21 cellular contexts compared by ENCODE assay signal in genomic region chr6:139917943-139918342, GRCh38.
A peak's percentile ranks its signal among the peaks of the same experiment; 100 is the strongest.
DNase-seq lines count a peak whose midpoint lies in the region; ATAC-seq and TF ChIP-seq lines count a peak whose summit lies in the region.
"Had no signal": no experiment of that assay in that cellular context is flagged by ENCODE, and none has a peak within 500 bp of the region (broad histone marks: within the 10 kb centered on the region; RNA-seq: fewer than 3 reads in every experiment).

No MANE protein-coding gene starts in this region.

- H3K4me1 Mint-ChIP-seq in endodermal cell (peaks cover 27% of the 10 kb centered on the region), progenitor cell of endocrine pancreas (ENCODE audit: low read depth) (peaks cover 19% of the 10 kb centered on the region)
- no peaks in the 10 kb centered on the region for H3K4me1 Mint-ChIP-seq in activated CD8-positive, alpha-beta memory T cell treated with anti-CD3 and anti-CD28 coated beads, Interleukin-2, amount 10 ng/mL, durations not matched to agents 7 days and 5 days

- peaks cover 3% of the 10 kb centered on the region; the same call in 1 of the 2 replicates for H3K4me1 ChIP-seq in IMR-90 (ENCODE audit: control insufficient read depth, insufficient read depth, low read length)
- H3K4me1 ChIP-seq in endodermal cell (ENCODE audit: control insufficient read depth, insufficient read depth, low read length): no peaks in the 10 kb centered on the region
- peaks cover 16 to 25% of the 10 kb centered on the region in 2 donors for H3K4me1 ChIP-seq in neuronal stem cell (ENCODE audit: control insufficient read depth in 2 of 2, insufficient read depth in 1 of 2, low read depth in 1 of 2, low read length in 2 of 2)

- H3K9me3 ChIP-seq in IMR-90 (ENCODE audit: control insufficient read depth, insufficient read depth, low read length): no peaks in the 10 kb centered on the region
- peaks cover 11% of the 10 kb centered on the region for H3K9me3 ChIP-seq in endodermal cell (ENCODE audit: control insufficient read depth, low read length)
- peaks cover 0 to 7% of the 10 kb centered on the region in 2 donors for H3K9me3 ChIP-seq in neuronal stem cell (replicated peaks in 1 of 2; ENCODE audit: control insufficient read depth in 2 of 2, insufficient read depth in 1 of 2, low read depth in 1 of 2, low read length in 2 of 2)

- H2AFZ ChIP-seq in IMR-90 (replicated peaks; ENCODE audit: low read length, poor library complexity): peak overlapping the region; percentile 66
- peak overlapping the region; percentile 65 for H2AFZ ChIP-seq in neuronal stem cell (ENCODE audit: low read length)

- H3K27me3 ChIP-seq in IMR-90 (ENCODE audit: control insufficient read depth, insufficient read depth, low read length): no peaks in the 10 kb centered on the region
- H3K27me3 ChIP-seq in endodermal cell (ENCODE audit: control insufficient read depth, insufficient read depth, low read length, poor library complexity, severe bottlenecking): no peaks in the 10 kb centered on the region
- H3K27me3 ChIP-seq in neuronal stem cell (ENCODE audit: control insufficient read depth in 3 of 3, insufficient read depth in 3 of 3, low read depth in 1 of 3, low read length in 3 of 3): no peaks in the 10 kb centered on the region

- no peak overlapping the region for H3K9ac ChIP-seq in IMR-90 (ENCODE audit: low read depth, low read length)
- no peak overlapping the region for H3K9ac ChIP-seq in endodermal cell (ENCODE audit: extremely low read depth, low read length, poor library complexity, severe bottlenecking)
- H3K9ac ChIP-seq in neuronal stem cell (ENCODE audit: low read depth, low read length, poor library complexity): no peak overlapping the region

- H2BK120ac ChIP-seq in IMR-90 (ENCODE audit: low read depth, low read length) (peak overlapping the region; percentile 9), neuronal stem cell (ENCODE audit: low read depth, low read length) (no peak overlapping the region)

- DNase-seq in IMR-90: no peak
- DNase-seq in NCI-H345 treated with DMSO at 0.1 percent for 48 hours (lab: John Stamatoyannopoulos, UW; ENCODE audit: unreplicated experiment): peak; percentile 2
- DNase-seq in endodermal cell: no peak
- DNase-seq in neuronal stem cell (ENCODE audit: low spot score): no peak
- no peak for DNase-seq in activated T-cell treated with anti-CD3 and anti-CD28 coated beads for 4 hours
- DNase-seq in activated CD8-positive, alpha-beta memory T cell treated with anti-CD3 and anti-CD28 coated beads, Interleukin-2, amount 10 ng/mL, durations not matched to agents 7 days and 5 days: no peak
- DNase-seq in progenitor cell of endocrine pancreas (ENCODE audit: low spot score, unreplicated experiment): no peak
- DNase-seq: ACHN, AML-193, COR-L47, EL, MV-4-11, NCI-H1417 treated with DMSO at 0.1 percent for 48 hours, NCI-H2029 treated with DMSO at 0.1 percent for 48 hours, NCI-H226, OCI-M1, RPMI8226, SIG-M5 had no signal

- H4K8ac ChIP-seq in IMR-90 (ENCODE audit: low read depth in 2 of 2, low read length in 2 of 2) (peak overlapping the region in 1 of 2 experiments; percentile 56; a peak in 2 of 4 replicates), neuronal stem cell (ENCODE audit: low read depth, low read length) (no peak overlapping the region)

- TF ChIP-seq POLR2A in IMR-90 (IDR thresholded peaks at IDR 0.05; ENCODE audit: low read depth, low read length): no peak

- H3K4me2 ChIP-seq in IMR-90 (ENCODE audit: low read depth, low read length) (no peak overlapping the region; the same call in 1 of the 2 replicates), neuronal stem cell (ENCODE audit: insufficient read depth, low read length, poor library complexity, severe bottlenecking) (peak overlapping the region; percentile 19)

- POLR2A ChIA-PET in IMR-90 (lab: Charles Lee; ENCODE audit: unreplicated experiment): interaction anchor here (0.6 kb wide), 1 partner anchor 544 kb away, joined by 3 read pairs; no protein-coding TSS in a partner anchor

- no peak overlapping the region for H4K5ac ChIP-seq in IMR-90 (ENCODE audit: low read depth, low read length)

- H3K27me3 Mint-ChIP-seq in endodermal cell (ENCODE audit: insufficient read depth) (no peaks in the 10 kb centered on the region), progenitor cell of endocrine pancreas (no peaks in the 10 kb centered on the region)
- peaks cover 2% of the 10 kb centered on the region for H3K27me3 Mint-ChIP-seq in activated CD8-positive, alpha-beta memory T cell treated with anti-CD3 and anti-CD28 coated beads, Interleukin-2, amount 10 ng/mL, durations not matched to agents 7 days and 5 days

- H3K4me3 Mint-ChIP-seq in endodermal cell (no peak overlapping the region), progenitor cell of endocrine pancreas (ENCODE audit: low read depth) (no peak overlapping the region)
- H3K4me3 Mint-ChIP-seq in activated CD8-positive, alpha-beta memory T cell treated with anti-CD3 and anti-CD28 coated beads, Interleukin-2, amount 10 ng/mL, durations not matched to agents 7 days and 5 days: no peak overlapping the region
- H3K4me3 Mint-ChIP-seq: CD14-positive monocyte had no signal

- in situ Hi-C loops in IMR-90 (cut with MboI; ENCODE audit: low sequenced_read_pairs): no loop called here

- 0 out of 2 replicates have a peak overlapping the region, but pooled peaks have one; percentile 26 for H2BK20ac ChIP-seq in IMR-90 (ENCODE audit: low read depth, low read length)

- WGBS in IMR-90 (ENCODE audit: extremely low coverage in 2 of 2, insufficient read length in 1 of 2), 2 experiments: no CpG with 5 or more reads among the region's 4 CpGs
- WGBS in endodermal cell (ENCODE audit: insufficient coverage in 1 of 2, insufficient read length in 1 of 2), 2 experiments: 68 to 87% methylated on average over 4 of the region's 4 CpGs
- WGBS in neuronal stem cell (ENCODE audit: extremely low coverage in 2 of 2, insufficient read length in 2 of 2, insufficient replicate concordance in 1 of 2), 2 donors: no CpG with 5 or more reads among the region's 4 CpGs

- H3K18ac ChIP-seq in IMR-90 (ENCODE audit: low read depth, low read length): no peak overlapping the region
- H3K18ac ChIP-seq in neuronal stem cell (ENCODE audit: low read length): no peak overlapping the region

- dilution Hi-C loops in IMR-90 (cut with HindIII; ENCODE audit: low sequenced_read_pairs, unreplicated experiment): no loop called here

- H3K27ac Mint-ChIP-seq in endodermal cell: no peak overlapping the region
- H3K27ac Mint-ChIP-seq in activated CD8-positive, alpha-beta memory T cell treated with anti-CD3 and anti-CD28 coated beads, Interleukin-2, amount 10 ng/mL, durations not matched to agents 7 days and 5 days: no peak overlapping the region
- H3K27ac Mint-ChIP-seq in progenitor cell of endocrine pancreas: no peak overlapping the region

- ATAC-seq in IMR-90 (ENCODE audit: low read depth): no peak
- no peak for ATAC-seq in activated CD8-positive, alpha-beta memory T cell treated with anti-CD3 and anti-CD28 coated beads, Interleukin-2, amount 10 ng/mL, durations not matched to agents 7 days and 5 days
- ATAC-seq: HCT116 had no signal

- no TSS peak for BruUV-seq in IMR-90 (replicated peaks; lab: Mats Ljungman, UMichigan)

- H2BK15ac ChIP-seq in IMR-90 (ENCODE audit: low read depth, low read length) (0 out of 3 replicates have a peak overlapping the region, but pooled peaks have one; percentile 60), neuronal stem cell (ENCODE audit: low read length) (no peak overlapping the region)

- H3K79me1 ChIP-seq in IMR-90 (ENCODE audit: low read depth in 1 of 2, low read length in 2 of 2) (no peaks in the 10 kb centered on the region), neuronal stem cell (ENCODE audit: low read depth, low read length) (no peaks in the 10 kb centered on the region)

- H3K4me3 ChIP-seq in IMR-90 (ENCODE audit: insufficient read depth, low read depth, low read length): no peak overlapping the region
- no peak overlapping the region for H3K4me3 ChIP-seq in endodermal cell (ENCODE audit: low read length)
- H3K4me3 ChIP-seq in neuronal stem cell (ENCODE audit: low read length in 2 of 2): no peak overlapping the region

- H3K14ac ChIP-seq in IMR-90 (replicated peaks; ENCODE audit: low read depth, low read length) (peak overlapping the region; percentile 42; the same call in 1 of the 2 replicates), neuronal stem cell (ENCODE audit: low read length) (no peak overlapping the region)

- intact Hi-C loops in IMR-90 (cut with micrococcal nuclease): no loop called here

- H3K4ac ChIP-seq in IMR-90 (ENCODE audit: low read depth, low read length): no peak overlapping the region; the same call in 1 of the 2 replicates
- no peak overlapping the region for H3K4ac ChIP-seq in neuronal stem cell (ENCODE audit: low read length)

- H2BK12ac ChIP-seq in neuronal stem cell (ENCODE audit: low read length): no peak overlapping the region

- no peak overlapping the region for H2AK9ac ChIP-seq in IMR-90 (replicated peaks; ENCODE audit: low read depth, low read length, poor library complexity)

- H2BK5ac ChIP-seq in IMR-90 (ENCODE audit: low read depth, low read length, poor library complexity, severe bottlenecking): no peak overlapping the region
- H2BK5ac ChIP-seq in neuronal stem cell (ENCODE audit: low read length): no peak overlapping the region

- H2AK5ac ChIP-seq in IMR-90 (ENCODE audit: low read depth, low read length) (no peak overlapping the region), neuronal stem cell (ENCODE audit: low read depth, low read length) (no peak overlapping the region)

- no peaks in the 10 kb centered on the region for H3K36me3 Mint-ChIP-seq in endodermal cell (ENCODE audit: low read depth)
- H3K36me3 Mint-ChIP-seq in activated CD8-positive, alpha-beta memory T cell treated with anti-CD3 and anti-CD28 coated beads, Interleukin-2, amount 10 ng/mL, durations not matched to agents 7 days and 5 days: no peaks in the 10 kb centered on the region
- no peaks in the 10 kb centered on the region for H3K36me3 Mint-ChIP-seq in progenitor cell of endocrine pancreas (ENCODE audit: insufficient read depth)

- no peak overlapping the region for H3K56ac ChIP-seq in IMR-90 (ENCODE audit: extremely low read depth, insufficient read depth, low read length)

- H3K23ac ChIP-seq in IMR-90 (ENCODE audit: low read depth, low read length) (no peak overlapping the region), neuronal stem cell (ENCODE audit: low read depth, low read length, poor library complexity) (no peak overlapping the region)

- no peaks in the 10 kb centered on the region for H3K36me3 ChIP-seq in IMR-90 (ENCODE audit: control insufficient read depth, insufficient read depth, low read length)
- H3K36me3 ChIP-seq in endodermal cell (ENCODE audit: control insufficient read depth, insufficient read depth, low read length): no peaks in the 10 kb centered on the region
- no peaks in the 10 kb centered on the region for H3K36me3 ChIP-seq in neuronal stem cell (replicated peaks in 1 of 2; ENCODE audit: control insufficient read depth in 2 of 2, insufficient read depth in 2 of 2, low read length in 2 of 2)

- H4K91ac ChIP-seq in IMR-90 (ENCODE audit: insufficient read depth, low read depth, low read length) (no peak overlapping the region), neuronal stem cell (ENCODE audit: low read depth, low read length, poor library complexity) (no peak overlapping the region)

- TF ChIP-seq RAD21 in IMR-90 (IDR thresholded peaks at IDR 0.05; ENCODE audit: low read length): no peak

- TF ChIP-seq CTCF in IMR-90 (conservative IDR thresholded peaks at IDR 0.05; ENCODE audit: low read depth, low read length) (no peak), endodermal cell (conservative IDR thresholded peaks at IDR 0.05) (no peak), progenitor cell of endocrine pancreas (IDR thresholded peaks at IDR 0.05; ENCODE audit: unreplicated experiment) (no peak)

- peaks cover 8% of the 10 kb centered on the region for H3K9me3 Mint-ChIP-seq in endodermal cell
- no peaks in the 10 kb centered on the region for H3K9me3 Mint-ChIP-seq in activated CD8-positive, alpha-beta memory T cell treated with anti-CD3 and anti-CD28 coated beads, Interleukin-2, amount 10 ng/mL, durations not matched to agents 7 days and 5 days (ENCODE audit: low read depth)
- peaks cover 3% of the 10 kb centered on the region for H3K9me3 Mint-ChIP-seq in progenitor cell of endocrine pancreas (ENCODE audit: low read depth)

- H3K27ac ChIP-seq in IMR-90 (ENCODE audit: insufficient read depth, low read length): no peak overlapping the region
- H3K27ac ChIP-seq in endodermal cell (ENCODE audit: low read depth, low read length): peak overlapping the region; percentile 75
- peak overlapping the region; percentile 2 for H3K27ac ChIP-seq in neuronal stem cell (replicated peaks; ENCODE audit: low read length)
- H3K27ac ChIP-seq: HL-60 had no signal

- H4K20me1 ChIP-seq in IMR-90 (ENCODE audit: insufficient read depth, low read length): no peaks in the 10 kb centered on the region

- H3K9me1 ChIP-seq in IMR-90 (ENCODE audit: insufficient read depth, low read length): no peaks in the 10 kb centered on the region

- CTCF ChIA-PET in IMR-90 (lab: Yijun Ruan, JAX): no interaction called here
- CTCF ChIA-PET in activated CD8-positive, alpha-beta memory T cell treated with anti-CD3 and anti-CD28 coated beads, Interleukin-2, amount 10 ng/mL, durations not matched to agents 7 days and 5 days (lab: Charles Lee): no interaction called here
